1 cellular context compared by ENCODE assay signal in the genomic region with DNA sequence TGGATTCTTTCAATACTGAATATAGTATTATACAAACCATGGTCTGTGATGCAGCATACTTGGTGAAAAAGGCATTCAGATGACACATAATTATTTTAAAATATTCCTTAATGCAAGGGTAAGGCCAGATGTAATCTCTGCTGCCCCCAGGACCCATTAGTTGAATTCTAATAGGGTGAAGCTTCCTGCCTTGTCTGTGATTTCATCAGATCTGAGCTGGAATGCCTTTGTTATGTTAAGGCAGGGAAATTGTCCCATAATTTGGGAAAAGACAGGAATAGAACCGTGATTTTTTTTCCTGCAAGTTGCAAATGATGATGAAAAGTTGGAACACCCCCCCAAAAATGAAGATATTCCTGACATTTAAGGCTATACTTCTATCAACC.
TF ChIP-seq lines count a peak whose summit lies in the region.

No MANE protein-coding gene starts in this region.

TF ChIP-seq in HepG2, 621 proteins besides CTCF, POLR2A, EP300 and RAD21 (continued from another document):
- TF ChIP-seq, protein P1, sequence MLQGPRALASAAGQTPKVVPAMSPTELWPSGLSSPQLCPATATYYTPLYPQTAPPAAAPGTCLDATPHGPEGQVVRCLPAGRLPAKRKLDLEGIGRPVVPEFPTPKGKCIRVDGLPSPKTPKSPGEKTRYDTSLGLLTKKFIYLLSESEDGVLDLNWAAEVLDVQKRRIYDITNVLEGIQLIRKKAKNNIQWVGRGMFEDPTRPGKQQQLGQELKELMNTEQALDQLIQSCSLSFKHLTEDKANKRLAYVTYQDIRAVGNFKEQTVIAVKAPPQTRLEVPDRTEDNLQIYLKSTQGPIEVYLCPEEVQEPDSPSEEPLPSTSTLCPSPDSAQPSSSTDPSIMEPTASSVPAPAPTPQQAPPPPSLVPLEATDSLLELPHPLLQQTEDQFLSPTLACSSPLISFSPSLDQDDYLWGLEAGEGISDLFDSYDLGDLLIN (CRISPR knock-in tag; IDR thresholded peaks at IDR 0.05; ENCODE audit: borderline replicate concordance): no peak
- TF ChIP-seq, protein P2, sequence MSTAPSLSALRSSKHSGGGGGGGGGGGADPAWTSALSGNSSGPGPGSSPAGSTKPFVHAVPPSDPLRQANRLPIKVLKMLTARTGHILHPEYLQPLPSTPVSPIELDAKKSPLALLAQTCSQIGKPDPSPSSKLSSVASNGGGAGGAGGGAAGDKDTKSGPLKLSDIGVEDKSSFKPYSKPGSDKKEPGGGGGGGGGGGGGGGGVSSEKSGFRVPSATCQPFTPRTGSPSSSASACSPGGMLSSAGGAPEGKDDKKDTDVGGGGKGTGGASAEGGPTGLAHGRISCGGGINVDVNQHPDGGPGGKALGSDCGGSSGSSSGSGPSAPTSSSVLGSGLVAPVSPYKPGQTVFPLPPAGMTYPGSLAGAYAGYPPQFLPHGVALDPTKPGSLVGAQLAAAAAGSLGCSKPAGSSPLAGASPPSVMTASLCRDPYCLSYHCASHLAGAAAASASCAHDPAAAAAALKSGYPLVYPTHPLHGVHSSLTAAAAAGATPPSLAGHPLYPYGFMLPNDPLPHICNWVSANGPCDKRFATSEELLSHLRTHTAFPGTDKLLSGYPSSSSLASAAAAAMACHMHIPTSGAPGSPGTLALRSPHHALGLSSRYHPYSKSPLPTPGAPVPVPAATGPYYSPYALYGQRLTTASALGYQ (CRISPR knock-in tag; IDR thresholded peaks at IDR 0.05): no peak
- no peak for TF ChIP-seq HOXA3 (CRISPR knock-in tag; IDR thresholded peaks at IDR 0.05)
- TF ChIP-seq IRF2 (CRISPR knock-in tag; IDR thresholded peaks at IDR 0.05): no peak
- TF ChIP-seq KDM4B (CRISPR knock-in tag; IDR thresholded peaks at IDR 0.05): no peak
- no peak for TF ChIP-seq SP140L (CRISPR knock-in tag; IDR thresholded peaks at IDR 0.05; ENCODE audit: borderline replicate concordance)
- TF ChIP-seq, protein P3, sequence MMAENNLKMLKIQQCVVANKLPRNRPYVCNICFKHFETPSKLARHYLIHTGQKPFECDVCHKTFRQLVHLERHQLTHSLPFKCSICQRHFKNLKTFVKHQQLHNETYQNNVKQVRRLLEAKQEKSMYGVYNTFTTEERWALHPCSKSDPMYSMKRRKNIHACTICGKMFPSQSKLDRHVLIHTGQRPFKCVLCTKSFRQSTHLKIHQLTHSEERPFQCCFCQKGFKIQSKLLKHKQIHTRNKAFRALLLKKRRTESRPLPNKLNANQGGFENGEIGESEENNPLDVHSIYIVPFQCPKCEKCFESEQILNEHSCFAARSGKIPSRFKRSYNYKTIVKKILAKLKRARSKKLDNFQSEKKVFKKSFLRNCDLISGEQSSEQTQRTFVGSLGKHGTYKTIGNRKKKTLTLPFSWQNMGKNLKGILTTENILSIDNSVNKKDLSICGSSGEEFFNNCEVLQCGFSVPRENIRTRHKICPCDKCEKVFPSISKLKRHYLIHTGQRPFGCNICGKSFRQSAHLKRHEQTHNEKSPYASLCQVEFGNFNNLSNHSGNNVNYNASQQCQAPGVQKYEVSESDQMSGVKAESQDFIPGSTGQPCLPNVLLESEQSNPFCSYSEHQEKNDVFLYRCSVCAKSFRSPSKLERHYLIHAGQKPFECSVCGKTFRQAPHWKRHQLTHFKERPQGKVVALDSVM (CRISPR knock-in tag; IDR thresholded peaks at IDR 0.05): no peak
- TF ChIP-seq ZNF564 (CRISPR knock-in tag; IDR thresholded peaks at IDR 0.05): no peak
- TF ChIP-seq ZSCAN22 (CRISPR knock-in tag; IDR thresholded peaks at IDR 0.05): no peak
- TF ChIP-seq, protein P4, sequence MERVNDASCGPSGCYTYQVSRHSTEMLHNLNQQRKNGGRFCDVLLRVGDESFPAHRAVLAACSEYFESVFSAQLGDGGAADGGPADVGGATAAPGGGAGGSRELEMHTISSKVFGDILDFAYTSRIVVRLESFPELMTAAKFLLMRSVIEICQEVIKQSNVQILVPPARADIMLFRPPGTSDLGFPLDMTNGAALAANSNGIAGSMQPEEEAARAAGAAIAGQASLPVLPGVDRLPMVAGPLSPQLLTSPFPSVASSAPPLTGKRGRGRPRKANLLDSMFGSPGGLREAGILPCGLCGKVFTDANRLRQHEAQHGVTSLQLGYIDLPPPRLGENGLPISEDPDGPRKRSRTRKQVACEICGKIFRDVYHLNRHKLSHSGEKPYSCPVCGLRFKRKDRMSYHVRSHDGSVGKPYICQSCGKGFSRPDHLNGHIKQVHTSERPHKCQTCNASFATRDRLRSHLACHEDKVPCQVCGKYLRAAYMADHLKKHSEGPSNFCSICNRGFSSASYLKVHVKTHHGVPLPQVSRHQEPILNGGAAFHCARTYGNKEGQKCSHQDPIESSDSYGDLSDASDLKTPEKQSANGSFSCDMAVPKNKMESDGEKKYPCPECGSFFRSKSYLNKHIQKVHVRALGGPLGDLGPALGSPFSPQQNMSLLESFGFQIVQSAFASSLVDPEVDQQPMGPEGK (CRISPR knock-in tag; IDR thresholded peaks at IDR 0.05): no peak
- TF ChIP-seq TEAD3 (CRISPR knock-in tag; optimal IDR thresholded peaks at IDR 0.05; ENCODE audit: borderline replicate concordance): no peak
- TF ChIP-seq ZNF777 (CRISPR knock-in tag; IDR thresholded peaks at IDR 0.05): no peak
- no peak for TF ChIP-seq ZNF660 (CRISPR knock-in tag; IDR thresholded peaks at IDR 0.05; ENCODE audit: borderline replicate concordance, low read depth)
